2 cellular contexts compared by ENCODE assay signal in genomic region chr1:32759997-32760623, GRCh38.
TF ChIP-seq lines count a peak whose summit lies in the region.

No MANE protein-coding gene starts in this region.

TF ChIP-seq in IMR-90, 13 proteins besides CTCF, POLR2A, EP300 and RAD21:
- no peak for TF ChIP-seq MAFK (IDR thresholded peaks at IDR 0.05; ENCODE audit: low read depth, low read length)
- no peak for TF ChIP-seq SMC3 (IDR thresholded peaks at IDR 0.05; ENCODE audit: low read depth, low read length)
- no peak for TF ChIP-seq MXI1 (IDR thresholded peaks at IDR 0.05; ENCODE audit: borderline replicate concordance, low read depth, low read length)
- no peak for TF ChIP-seq CHD1 (IDR thresholded peaks at IDR 0.05; ENCODE audit: low read depth, low read length)
- no peak for TF ChIP-seq RCOR1 (IDR thresholded peaks at IDR 0.05; ENCODE audit: insufficient replicate concordance, low read length)
- TF ChIP-seq, protein P1, sequence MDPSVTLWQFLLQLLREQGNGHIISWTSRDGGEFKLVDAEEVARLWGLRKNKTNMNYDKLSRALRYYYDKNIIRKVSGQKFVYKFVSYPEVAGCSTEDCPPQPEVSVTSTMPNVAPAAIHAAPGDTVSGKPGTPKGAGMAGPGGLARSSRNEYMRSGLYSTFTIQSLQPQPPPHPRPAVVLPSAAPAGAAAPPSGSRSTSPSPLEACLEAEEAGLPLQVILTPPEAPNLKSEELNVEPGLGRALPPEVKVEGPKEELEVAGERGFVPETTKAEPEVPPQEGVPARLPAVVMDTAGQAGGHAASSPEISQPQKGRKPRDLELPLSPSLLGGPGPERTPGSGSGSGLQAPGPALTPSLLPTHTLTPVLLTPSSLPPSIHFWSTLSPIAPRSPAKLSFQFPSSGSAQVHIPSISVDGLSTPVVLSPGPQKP (IDR thresholded peaks at IDR 0.05; ENCODE audit: borderline replicate concordance, low read depth, low read length), result no peak
- no peak for TF ChIP-seq BHLHE40 (IDR thresholded peaks at IDR 0.05; ENCODE audit: low read depth, low read length)
- TF ChIP-seq MAZ (IDR thresholded peaks at IDR 0.05; ENCODE audit: borderline replicate concordance, low read depth, low read length), result peak; percentile 29; the same call in 1 of the 2 replicates

TF ChIP-seq in H1, 55 proteins besides CTCF, POLR2A, EP300 and RAD21:
- TF ChIP-seq TCF12 (IDR thresholded peaks at IDR 0.05; ENCODE audit: low read depth, low read length) (peak; percentile 98), TEAD4 (IDR thresholded peaks at IDR 0.05; ENCODE audit: low read depth, low read length) (peak; percentile 97), POLR2AphosphoS5 (IDR thresholded peaks at IDR 0.05; ENCODE audit: low read depth, low read length) (peak; percentile 71), FOSL1 (IDR thresholded peaks at IDR 0.05; ENCODE audit: insufficient read depth, low read depth, low read length) (peak; percentile 60; the same call in 1 of the 2 replicates), CHD2 (IDR thresholded peaks at IDR 0.05; ENCODE audit: low read length) (peak; percentile 65), JUN (IDR thresholded peaks at IDR 0.05; ENCODE audit: low read depth, low read length) (peak; percentile 96), SIN3A (conservative IDR thresholded peaks at IDR 0.05 in 1 of 2, IDR thresholded peaks at IDR 0.05 in 1 of 2; ENCODE audit: low read depth in 1 of 2, low read length in 2 of 2) (peak in 1 of 2 experiments; percentile 52; a peak in 1 of 4 replicates), CTBP2 (IDR thresholded peaks at IDR 0.05; ENCODE audit: borderline replicate concordance, insufficient read depth, insufficient read length, low read length) (peak; percentile 35), TBP (IDR thresholded peaks at IDR 0.05; ENCODE audit: low read depth, low read length) (peak; percentile 39; the same call in 1 of the 2 replicates), PHF8 (conservative IDR thresholded peaks at IDR 0.05; ENCODE audit: low read depth, low read length) (0 out of 2 replicates have a peak, but pooled peaks have one; percentile 30), CHD1 (IDR thresholded peaks at IDR 0.05; ENCODE audit: low read depth, low read length) (no peak), RBBP5 (IDR thresholded peaks at IDR 0.05; ENCODE audit: borderline replicate concordance, low read depth, low read length) (peak; percentile 92; the same call in 1 of the 2 replicates), YY1 (IDR thresholded peaks at IDR 0.05; ENCODE audit: low read depth, low read length) (peak; percentile 53; the same call in 1 of the 2 replicates), SP1 (IDR thresholded peaks at IDR 0.05; ENCODE audit: low read depth, low read length) (peak; percentile 91), NRF1 (IDR thresholded peaks at IDR 0.05; ENCODE audit: low read depth, low read length) (peak; percentile 96), ATF3 (IDR thresholded peaks at IDR 0.05; ENCODE audit: insufficient read depth, low read depth, low read length) (peak; percentile 59; the same call in 1 of the 2 replicates), TAF7 (optimal IDR thresholded peaks at IDR 0.05; ENCODE audit: borderline replicate concordance, low read depth, low read length) (no peak), KDM1A (IDR thresholded peaks at IDR 0.05; ENCODE audit: borderline replicate concordance, low read length) (no peak), BACH1 (IDR thresholded peaks at IDR 0.05; ENCODE audit: low read length) (0 out of 2 replicates have a peak, but pooled peaks have one; percentile 39), JUND (IDR thresholded peaks at IDR 0.05; ENCODE audit: low read length) (peak; percentile 100), GABPA (IDR thresholded peaks at IDR 0.05; ENCODE audit: borderline replicate concordance, insufficient read depth, low read length) (no peak), TAF1 (IDR thresholded peaks at IDR 0.05; ENCODE audit: low read depth, low read length) (peak; percentile 61), ASH2L (IDR thresholded peaks at IDR 0.05; ENCODE audit: low read length) (peak; percentile 79), USF2 (IDR thresholded peaks at IDR 0.05; ENCODE audit: low read length) (no peak), EGR1 (IDR thresholded peaks at IDR 0.05; ENCODE audit: borderline replicate concordance, low read depth, low read length) (peak; percentile 84; the same call in 1 of the 2 replicates), NANOG (IDR thresholded peaks at IDR 0.05; ENCODE audit: insufficient read depth, low read depth, low read length, poor library complexity, severe bottlenecking) (no peak)
- TF ChIP-seq, protein P2, sequence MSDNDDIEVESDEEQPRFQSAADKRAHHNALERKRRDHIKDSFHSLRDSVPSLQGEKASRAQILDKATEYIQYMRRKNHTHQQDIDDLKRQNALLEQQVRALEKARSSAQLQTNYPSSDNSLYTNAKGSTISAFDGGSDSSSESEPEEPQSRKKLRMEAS (IDR thresholded peaks at IDR 0.05), result peak; percentile 44; the same call in 1 of the 2 replicates
